ENCODE assay signal across 8 cellular contexts in the genomic region with DNA sequence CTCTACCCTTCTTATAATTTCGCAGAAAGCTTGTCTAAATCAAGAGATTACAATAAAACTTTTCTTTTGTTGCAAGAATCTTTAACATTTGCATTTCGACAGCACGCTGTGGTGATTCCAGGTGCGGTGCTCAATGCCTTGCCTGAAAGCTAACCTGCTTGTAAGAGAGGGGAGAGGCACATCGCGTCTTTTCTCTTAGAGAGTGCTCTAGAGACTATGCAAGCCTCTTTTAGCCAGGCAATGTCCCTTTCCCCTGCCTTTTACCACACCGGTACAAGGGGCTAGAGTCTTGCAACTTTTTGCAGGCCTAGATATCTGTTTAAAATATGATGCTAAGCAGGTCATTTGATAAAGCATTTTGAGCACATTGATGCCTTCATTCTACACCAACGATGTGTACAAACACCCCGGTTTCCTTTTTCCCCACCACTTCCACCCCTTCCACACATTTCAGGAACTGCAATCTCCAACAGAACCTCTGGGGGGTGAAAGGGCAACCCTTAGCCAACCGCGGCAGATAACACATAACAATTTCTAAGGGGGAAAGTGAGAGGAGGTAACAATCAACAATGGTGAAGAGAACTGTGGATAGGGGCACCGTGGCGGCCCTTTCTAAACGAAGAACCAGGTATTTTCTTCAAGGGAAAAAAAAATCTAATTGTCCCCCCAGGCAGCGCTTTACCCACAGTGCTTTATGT. TPM values are rescaled to one million over a fixed set of nuclear protein-coding genes. Genes with fewer than 3 reads are reported as not detected.
DNase-seq lines count a peak whose midpoint lies in the region; ATAC-seq, FAIRE-seq and TF ChIP-seq lines count a peak whose summit lies in the region.

No MANE protein-coding gene starts in this region.

- H3K4me3 ChIP-seq in SJSA1 (peak overlapping the region; percentile 44), fibroblast of mammary gland (ENCODE audit: control insufficient read depth, low read depth, low read length) (peak overlapping the region; percentile 89), pancreas (peak overlapping the region; percentile 43 to 64 (median 56))

- DNase-seq in CD1c-positive myeloid dendritic cell (ENCODE audit: extremely low spot score) (peak; percentile 45), SJSA1 (ENCODE audit: low read depth in 1 of 2, low spot score in 2 of 2) (peak in 1 of 2 experiments; percentile 13), fibroblast of mammary gland (ENCODE audit: low read depth) (peak; percentile 41), pancreas (peak in 3 of 6 donors; percentile 9 to 32 (median 18))

- TF ChIP-seq CTCF in LNCAP (IDR thresholded peaks at IDR 0.05): peak; percentile 18; the same call in 1 of the 2 replicates
- peak; percentile 58 for TF ChIP-seq CTCF in fibroblast of mammary gland (conservative IDR thresholded peaks at IDR 0.05; ENCODE audit: control insufficient read depth, insufficient read depth, low read depth, low read length)
- TF ChIP-seq CTCF in pancreas (IDR thresholded peaks at IDR 0.05): peak in 3 of 4 donors; percentile 23 to 40 (median 38)

- H3K4me1 ChIP-seq in SJSA1 (replicated peaks) (peaks cover 9% of the 10 kb centered on the region), pancreas (peaks cover 3 to 19% (median 12%) of the 10 kb centered on the region in 3 donors)

- WGBS in pancreas, 2 donors: 15 to 17% methylated on average over 15 of the region's 15 CpGs

- intact Hi-C loops in pancreas (cut with DNase I): no loop called here

- H3K27me3 ChIP-seq in SJSA1 (replicated peaks) (peaks cover 3% of the 10 kb centered on the region; the same call in 1 of the 2 replicates), pancreas (no peaks in the 10 kb centered on the region)

- no peaks in the 10 kb centered on the region for H3K36me3 ChIP-seq in SJSA1
- H3K36me3 ChIP-seq in pancreas: no peaks in the 10 kb centered on the region

- FAIRE-seq in pancreas (lab: Jason Lieb, UNC): no peak

- H3K9me3 ChIP-seq in SJSA1 (replicated peaks) (no peaks in the 10 kb centered on the region), pancreas (no peaks in the 10 kb centered on the region)

- ATAC-seq in pancreas (peak; percentile 33 to 56 (median 46)), GM19452 (IDR thresholded peaks at IDR 0.05; ENCODE audit: unreplicated experiment) (no peak), HG03196 (IDR thresholded peaks at IDR 0.05; ENCODE audit: unreplicated experiment) (no peak), HG03457 (IDR thresholded peaks at IDR 0.05; ENCODE audit: unreplicated experiment) (no peak)

- H3K27ac ChIP-seq in SJSA1 (no peak overlapping the region), pancreas (peak overlapping the region; percentile 21 to 74 (median 60))

RNA-seq across cellular contexts. Expression of a gene that starts 1.3 kb away (rescaled TPM):
- 3.1 and 4.1 TPM in 2 replicates for total RNA-seq in SJSA1 (2014; rRNA removed; shearing (Covaris generic))
- 10 to 100 TPM in 2 of 6 donors, 1 to 10 TPM in 4; 3.0 to 14.3 (median 6.0) TPM for total RNA-seq in pancreas
- polyA plus RNA-seq in pancreas: 1 to 10 TPM; 1.5 to 2.4 TPM

Comparison
In these comparisons a context has a peak if more than half of its experiments do, and no peak if none do; other contexts are left out.
1. ATAC-seq: peak in pancreas (4 of 4); none in GM19452 (single experiment), HG03196 (single experiment) and HG03457 (single experiment).
2. Peak in every context shown above with its lines, with median percentiles within 50 percentile points of each other: CTCF ChIP-seq and H3K4me3 ChIP-seq.